In genomic region chr17:37200497-37200896, GRCh38 we compare ENCODE assay signal across 21 cellular contexts.
"Had no signal": no experiment of that assay in that cellular context is flagged by ENCODE, and none has a peak within 500 bp of the region (broad histone marks: within the 10 kb centered on the region; RNA-seq: fewer than 3 reads in every experiment).

No MANE protein-coding gene starts in this region.

- DNase-seq: colonic mucosa; cortex of kidney; dermis blood vessel endothelial cell; dorsolateral prefrontal cortex; effector CD4-positive, alpha-beta T cell; effector CD8-positive, alpha-beta T cell; effector memory CD4-positive, alpha-beta T cell; effector memory CD8-positive, alpha-beta T cell; endodermal cell; erythroblast; esophagus squamous epithelium; foreskin fibroblast; foreskin keratinocyte; foreskin melanocyte; gastrocnemius medialis; glutamatergic neuron; head of caudate nucleus; heart left ventricle; heart right ventricle had no signal

- ATAC-seq: effector memory CD8-positive, alpha-beta T cell; esophagus mucosa; foreskin keratinocyte; gastrocnemius medialis; gastroesophageal sphincter; heart left ventricle; heart right ventricle had no signal
